8 cellular contexts compared by ENCODE assay signal in genomic region chr20:3071610-3072529, GRCh38. TPM values are rescaled to one million over a fixed set of nuclear protein-coding genes. Genes with fewer than 3 reads are reported as not detected.
DNase-seq lines count a peak whose midpoint lies in the region; ATAC-seq, FAIRE-seq and TF ChIP-seq lines count a peak whose summit lies in the region.

TSS of gene OXT (plus strand) at chr20:3071620. CDS start at chr20:3071656, 36 bp downstream.

- WGBS in right lobe of liver (ENCODE audit: insufficient coverage, low coverage, low lambda C conversion rate, missing lambda C conversion rate), result 15% methylated on average over 18 of the region's 95 CpGs

- H3K79me2 ChIP-seq in astrocyte (ENCODE audit: insufficient read depth, low read length), result no peaks in the 10 kb centered on the region

- H3K27me3 ChIP-seq in astrocyte (ENCODE audit: insufficient read depth, low read length) (peaks cover 14% of the 10 kb centered on the region), right lobe of liver (no peaks in the 10 kb centered on the region)

- DNase-seq in T-helper 22 cell (ENCODE audit: low read depth) (peak; percentile 56), astrocyte (ENCODE audit: low read depth) (no peak), right lobe of liver (peak in 1 of 3 donors; percentile 56), amniotic stem cell (lab: John Stamatoyannopoulos, UW) (no peak), NCI-H1048 (lab: John Stamatoyannopoulos, UW) (no peak)
- DNase-seq in stimulated activated CD8-positive, alpha-beta memory T cell treated with anti-CD3 and anti-CD28 coated beads, Interleukin-12 subunit alpha, Interleukin-12 subunit beta, amount 100 ng/mL, for 4 hours (ENCODE audit: low read depth), result peak; percentile 56

- H3K36me3 ChIP-seq in astrocyte (ENCODE audit: insufficient read depth, low read length) (no peaks in the 10 kb centered on the region), right lobe of liver (no peaks in the 10 kb centered on the region)

- H3K27me3 Mint-ChIP-seq in astrocyte (ENCODE audit: low read depth, unreplicated experiment), result peaks cover 21% of the 10 kb centered on the region

- TF ChIP-seq CTCF in astrocyte (IDR thresholded peaks at IDR 0.05; ENCODE audit: insufficient read depth, low read depth, low read length), result no peak
- no peak for TF ChIP-seq CTCF in right lobe of liver (IDR thresholded peaks at IDR 0.05)

- no peak within 1 kb of the TSS for H3K27ac Mint-ChIP-seq in astrocyte (ENCODE audit: unreplicated experiment)

- H3K9me3 ChIP-seq in astrocyte (ENCODE audit: insufficient read depth, low read depth, low read length) (no peaks in the 10 kb centered on the region), right lobe of liver (no peaks in the 10 kb centered on the region)

- H3K4me1 ChIP-seq in astrocyte (ENCODE audit: insufficient read depth, low read length) (peaks cover 2% of the 10 kb centered on the region), right lobe of liver (peaks cover 0 to 42% (median 2%) of the 10 kb centered on the region in 4 donors)

- no peak within 1 kb of the TSS for H3K27ac ChIP-seq in astrocyte (ENCODE audit: low read depth, low read length)
- H3K27ac ChIP-seq in right lobe of liver, result no peak within 1 kb of the TSS

- FAIRE-seq in astrocyte (lab: Jason Lieb, UNC), result no peak

- no peaks in the 10 kb centered on the region for H3K9me3 Mint-ChIP-seq in astrocyte (ENCODE audit: unreplicated experiment)

- no peak within 1 kb of the TSS for H3K9ac ChIP-seq in astrocyte (ENCODE audit: low read length)

- ATAC-seq in right lobe of liver, result peak; percentile 5 to 54 (median 32)
- ATAC-seq in HG03378 (IDR thresholded peaks at IDR 0.05; ENCODE audit: unreplicated experiment), result no peak
- no peak for ATAC-seq in HG03432 (IDR thresholded peaks at IDR 0.05; ENCODE audit: unreplicated experiment)

- no peaks in the 10 kb centered on the region for H4K20me1 ChIP-seq in astrocyte (ENCODE audit: insufficient read depth, low read length)

- peak within 1 kb of the TSS; percentile 71 for H3K4me2 ChIP-seq in astrocyte (ENCODE audit: low read length)

- H3K36me3 Mint-ChIP-seq in astrocyte (ENCODE audit: low read depth, unreplicated experiment), result no peaks in the 10 kb centered on the region

- peaks cover 7% of the 10 kb centered on the region for H3K4me1 Mint-ChIP-seq in astrocyte (ENCODE audit: low read depth, unreplicated experiment)

- intact Hi-C loops in right lobe of liver (cut with DNase I), result no loop called here

- H2AFZ ChIP-seq in astrocyte (ENCODE audit: low read depth, low read length), result peak within 1 kb of the TSS; percentile 63

- no peak for TF ChIP-seq POLR2A in right lobe of liver (IDR thresholded peaks at IDR 0.05)

- H3K4me3 Mint-ChIP-seq in astrocyte (ENCODE audit: unreplicated experiment), result no peak within 1 kb of the TSS

- H3K4me3 ChIP-seq in astrocyte (ENCODE audit: insufficient read depth, low read depth, low read length) (peak within 1 kb of the TSS; percentile 17), right lobe of liver (peak within 1 kb of the TSS; percentile 38 to 49 (median 45))

RNA-seq across cellular contexts. Expression of gene OXT, which starts in this region (rescaled TPM):
- total RNA-seq in astrocyte, result not detected in 2 replicates
- total RNA-seq in right lobe of liver, result 10 to 100 TPM in 2 of 6 experiments, 1 to 10 TPM in 4; 1.8 to 41.2 (median 7.0) TPM

Comparison
In these comparisons a context has a peak if more than half of its experiments do, and no peak if none do; other contexts are left out.
1. DNase-seq: peak in T-helper 22 cell (single experiment) and stimulated activated CD8-positive, alpha-beta memory T cell treated with anti-CD3 and anti-CD28 coated beads, Interleukin-12 subunit alpha, Interleukin-12 subunit beta, amount 100 ng/mL, for 4 hours (single experiment); none in astrocyte (single experiment), amniotic stem cell (single experiment) and NCI-H1048 (single experiment).
2. ATAC-seq: peak in right lobe of liver (4 of 4); none in HG03378 (single experiment) and HG03432 (single experiment).